ENCODE assay signal across 20 cellular contexts in the genomic region with DNA sequence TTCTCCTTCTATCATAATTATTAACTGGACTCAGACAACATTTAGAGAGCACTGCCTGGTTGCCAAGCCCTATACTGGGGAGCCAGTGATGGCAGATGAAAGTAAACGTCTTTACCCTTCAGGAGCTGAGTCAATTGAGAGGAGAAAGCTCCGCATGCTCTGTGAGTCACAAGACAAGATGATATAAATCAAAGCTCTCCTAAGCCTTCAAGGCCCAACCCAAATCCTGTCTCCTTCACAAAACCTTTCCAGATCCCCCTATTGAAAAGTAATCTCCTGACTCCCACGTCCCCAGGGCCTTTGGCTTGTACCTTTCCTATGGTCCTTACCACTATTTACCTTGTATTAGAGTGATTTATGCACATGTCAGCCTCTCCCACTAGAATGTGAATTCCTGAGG.
"Had no signal": no experiment of that assay in that cellular context is flagged by ENCODE, and none has a peak within 500 bp of the region (broad histone marks: within the 10 kb centered on the region; RNA-seq: fewer than 3 reads in every experiment).

No MANE protein-coding gene starts in this region.

- H3K9me3 ChIP-seq: ascending aorta, heart right ventricle, right lobe of liver, stomach, suprapubic skin, tibial nerve had no signal

- H3K36me3 ChIP-seq: ascending aorta, heart right ventricle, right lobe of liver, stomach, suprapubic skin, tibial nerve had no signal

- DNase-seq: activated CD4-positive, alpha-beta T cell treated with anti-CD3 and anti-CD28 coated beads for 1 hour; activated CD4-positive, alpha-beta T cell treated with anti-CD3 and anti-CD28 coated beads, Interleukin-2, amount 50 U/mL, for 1 hour; activated CD8-positive, alpha-beta T cell treated with anti-CD3 and anti-CD28 coated beads, Interleukin-2, amount 10 ng/mL, durations not matched to agents 7 days and 5 days; activated gamma-delta T cell treated with Interleukin-2 at 50 U/mL for 16 hours; central memory CD4-positive, alpha-beta T cell; effector memory CD4-positive, alpha-beta T cell; heart right ventricle; nucleus accumbens; right lobe of liver; stomach; T-helper 9 cell had no signal

- H3K4me1 Mint-ChIP-seq: activated naive CD4-positive, alpha-beta T cell treated with anti-CD3 and anti-CD28 coated beads, Interleukin-2, amount 50 U/mL, for 24 hours; memory B cell; stimulated activated memory B cell treated with anti-CD40 and anti-IgM and Interleukin-4, amounts not matched to agents 10 μg/mL and 1 μg/mL and 100 μg/mL, for 72 hours had no signal

- H3K9me3 Mint-ChIP-seq: activated naive CD4-positive, alpha-beta T cell treated with anti-CD3 and anti-CD28 coated beads, Interleukin-2, amount 50 U/mL, for 24 hours; memory B cell; nephron; stimulated activated memory B cell treated with anti-CD40 and anti-IgM and Interleukin-4, amounts not matched to agents 10 μg/mL and 1 μg/mL and 100 μg/mL, for 72 hours had no signal

- H3K4me3 Mint-ChIP-seq: activated CD8-positive, alpha-beta T cell treated with anti-CD3 and anti-CD28 coated beads, Interleukin-2, amount 10 ng/mL, durations not matched to agents 7 days and 5 days; activated naive CD4-positive, alpha-beta T cell treated with anti-CD3 and anti-CD28 coated beads, Interleukin-2, amount 50 U/mL, for 24 hours; memory B cell; nephron; stimulated activated memory B cell treated with anti-CD40 and anti-IgM and Interleukin-4, amounts not matched to agents 10 μg/mL and 1 μg/mL and 100 μg/mL, for 72 hours had no signal

- H3K36me3 Mint-ChIP-seq: activated naive CD4-positive, alpha-beta T cell treated with anti-CD3 and anti-CD28 coated beads, Interleukin-2, amount 50 U/mL, for 24 hours; memory B cell; stimulated activated memory B cell treated with anti-CD40 and anti-IgM and Interleukin-4, amounts not matched to agents 10 μg/mL and 1 μg/mL and 100 μg/mL, for 72 hours had no signal

- H3K27ac ChIP-seq: ascending aorta, heart right ventricle, parathyroid adenoma, right lobe of liver, skin epidermis, stomach, suprapubic skin, tibial nerve had no signal

- H3K27ac Mint-ChIP-seq: activated CD8-positive, alpha-beta T cell treated with anti-CD3 and anti-CD28 coated beads, Interleukin-2, amount 10 ng/mL, durations not matched to agents 7 days and 5 days; activated naive CD4-positive, alpha-beta T cell treated with anti-CD3 and anti-CD28 coated beads, Interleukin-2, amount 50 U/mL, for 24 hours; memory B cell; stimulated activated memory B cell treated with anti-CD40 and anti-IgM and Interleukin-4, amounts not matched to agents 10 μg/mL and 1 μg/mL and 100 μg/mL, for 72 hours had no signal

- H3K27me3 Mint-ChIP-seq: activated naive CD4-positive, alpha-beta T cell treated with anti-CD3 and anti-CD28 coated beads, Interleukin-2, amount 50 U/mL, for 24 hours; memory B cell; stimulated activated memory B cell treated with anti-CD40 and anti-IgM and Interleukin-4, amounts not matched to agents 10 μg/mL and 1 μg/mL and 100 μg/mL, for 72 hours had no signal

- H3K27me3 ChIP-seq: ascending aorta, stomach, suprapubic skin, tibial nerve had no signal

- H3K4me1 ChIP-seq: ascending aorta, heart right ventricle, parathyroid adenoma, right lobe of liver, stomach, tibial nerve had no signal

- ATAC-seq: activated CD8-positive, alpha-beta T cell treated with anti-CD3 and anti-CD28 coated beads, Interleukin-2, amount 10 ng/mL, durations not matched to agents 7 days and 5 days; heart right ventricle; right lobe of liver; stimulated activated memory B cell treated with anti-CD40 and anti-IgM and Interleukin-4, amounts not matched to agents 10 μg/mL and 1 μg/mL and 100 μg/mL, for 72 hours had no signal

- H3K4me3 ChIP-seq: ascending aorta, heart right ventricle, right lobe of liver, skin epidermis, stomach, suprapubic skin, tibial nerve had no signal
